Comparison of ENCODE assay signal across 16 cellular contexts in genomic region chr1:215226755-215227154, GRCh38.
"Had no signal": no experiment of that assay in that cellular context is flagged by ENCODE, and none has a peak within 500 bp of the region (broad histone marks: within the 10 kb centered on the region; RNA-seq: fewer than 3 reads in every experiment).

No MANE protein-coding gene starts in this region.

- H3K4me3 ChIP-seq: mucosa of descending colon, tibial artery, uterus had no signal

- ATAC-seq: activated CD8-positive, alpha-beta T cell treated with anti-CD3 and anti-CD28 coated beads for 36 hours; activated T-cell treated with anti-CD3 and anti-CD28 coated beads, Interleukin-2, amount 50 U/mL, for 4 hours; esophagus mucosa; left ventricle myocardium superior; mucosa of descending colon; naive thymus-derived CD4-positive, alpha-beta T cell; stimulated activated memory B cell treated with anti-CD40 and anti-IgM and Interleukin-4, amounts not matched to agents 10 μg/mL and 1 μg/mL and 100 μg/mL, for 72 hours; WTC11 had no signal

- H3K36me3 ChIP-seq: tibial artery, uterus had no signal

- DNase-seq: activated CD4-positive, alpha-beta T cell treated with anti-CD3 and anti-CD28 coated beads for 4 hours; activated CD8-positive, alpha-beta T cell treated with anti-CD3 and anti-CD28 coated beads for 36 hours; activated effector memory CD4-positive, alpha-beta T cell treated with anti-CD3 and anti-CD28 coated beads, Interleukin-2, amount 50 U/mL, for 16 hours; activated T-cell treated with anti-CD3 and anti-CD28 coated beads, Interleukin-2, amount 50 U/mL, for 4 hours; hypothalamus; left ventricle myocardium superior; mucosa of descending colon; naive thymus-derived CD4-positive, alpha-beta T cell; stimulated activated CD4-positive, alpha-beta T cell treated with anti-CD3 and anti-CD28 coated beads, Interleukin-2, amount 100 ng/mL, for 48 hours; tibial artery; uterus had no signal

- FAIRE-seq: endometrium, TTC549 had no signal

- H3K27me3 ChIP-seq: tibial artery, uterus had no signal
